22 cellular contexts compared by ENCODE assay signal in the genomic region with DNA sequence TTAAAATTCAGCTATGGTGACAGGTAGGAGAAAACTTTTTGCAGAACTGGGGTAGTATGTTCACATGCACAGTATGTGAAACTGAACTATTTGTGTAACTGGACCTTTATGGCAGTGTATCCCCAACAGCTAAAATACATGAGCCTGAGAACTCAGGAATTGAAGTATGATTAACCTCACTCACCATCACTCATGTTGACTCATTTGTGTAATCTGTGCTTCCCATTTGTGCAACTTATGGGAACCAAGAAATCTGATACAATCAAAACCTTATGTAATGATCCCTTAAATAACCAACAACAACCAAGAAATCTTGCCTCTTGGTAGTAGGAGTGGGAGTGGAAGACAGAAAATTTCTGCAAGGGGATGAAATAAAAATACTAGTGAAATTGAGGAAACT.
A peak's percentile ranks its signal among the peaks of the same experiment; 100 is the strongest.
DNase-seq lines count a peak whose midpoint lies in the region; ATAC-seq and TF ChIP-seq lines count a peak whose summit lies in the region.
"Had no signal": no experiment of that assay in that cellular context is flagged by ENCODE, and none has a peak within 500 bp of the region (broad histone marks: within the 10 kb centered on the region; RNA-seq: fewer than 3 reads in every experiment).

No MANE protein-coding gene starts in this region.

- H3K4me3 Mint-ChIP-seq in CD8-positive, alpha-beta T cell, result no peak overlapping the region
- H3K4me3 Mint-ChIP-seq: activated naive CD8-positive, alpha-beta T cell treated with anti-CD3 and anti-CD28 coated beads, Interleukin-2, amount 10 ng/mL, durations not matched to agents 7 days and 5 days; central memory CD8-positive, alpha-beta T cell; stimulated activated naive CD8-positive, alpha-beta T cell treated with anti-CD3 and anti-CD28 coated beads, Interleukin-15, Interleukin-2, amounts not matched to agents 100 ng/mL and 50 ng/mL, for 24 hours; type B pancreatic cell had no signal

- DNase-seq in AG09309 (ENCODE audit: low read depth) (peak; percentile 66), HT1080 (ENCODE audit: low read depth) (peak; percentile 60), choroid plexus epithelial cell (ENCODE audit: low read depth) (peak; percentile 70), kidney tubule cell (ENCODE audit: low spot score) (peak; percentile 29), NCI-H1092 treated with DMSO at 0.1 percent for 48 hours (lab: John Stamatoyannopoulos, UW) (no peak), NCI-H526 (lab: John Stamatoyannopoulos, UW) (no peak), NCI-H446 treated with DMSO at 0.1 percent for 48 hours (lab: John Stamatoyannopoulos, UW) (no peak)
- no peak for DNase-seq in CD8-positive, alpha-beta T cell
- DNase-seq: activated naive CD8-positive, alpha-beta T cell treated with anti-CD3 and anti-CD28 coated beads, Interleukin-2, amount 10 ng/mL, durations not matched to agents 7 days and 5 days; COR-L47; GDM1; KG1; left ventricle myocardium superior; nucleus accumbens; PC-9; right lobe of liver; T-helper 9 cell had no signal

- intact Hi-C loops in CD8-positive, alpha-beta T cell (cut with DNase I, micrococcal nuclease), result no loop called here

- no peak overlapping the region for H3K4me3 ChIP-seq in AG09309 (ENCODE audit: control insufficient read depth, low read depth, low read length)
- H3K4me3 ChIP-seq in choroid plexus epithelial cell (ENCODE audit: low read depth, low read length), result no peak overlapping the region
- H3K4me3 ChIP-seq in CD8-positive, alpha-beta T cell (ENCODE audit: low read depth, low read length), result no peak overlapping the region
- H3K4me3 ChIP-seq: PC-9, right lobe of liver, SK-N-MC had no signal

- peaks cover 4% of the 10 kb centered on the region for H3K9me3 Mint-ChIP-seq in CD8-positive, alpha-beta T cell

- no peak overlapping the region for H3K27ac Mint-ChIP-seq in CD8-positive, alpha-beta T cell
- H3K27ac Mint-ChIP-seq: activated naive CD8-positive, alpha-beta T cell treated with anti-CD3 and anti-CD28 coated beads, Interleukin-2, amount 10 ng/mL, durations not matched to agents 7 days and 5 days; stimulated activated naive CD8-positive, alpha-beta T cell treated with anti-CD3 and anti-CD28 coated beads, Interleukin-15, Interleukin-2, amounts not matched to agents 100 ng/mL and 50 ng/mL, for 24 hours; type B pancreatic cell had no signal

- no peaks in the 10 kb centered on the region for H3K36me3 ChIP-seq in CD8-positive, alpha-beta T cell (ENCODE audit: insufficient read depth, low read length)
- H3K36me3 ChIP-seq: right lobe of liver had no signal

- CTCF ChIA-PET in CD8-positive, alpha-beta T cell (lab: Charles Lee), result no interaction called here

- POLR2A ChIA-PET in CD8-positive, alpha-beta T cell (lab: Charles Lee), result no interaction called here

- no peaks in the 10 kb centered on the region for H3K27me3 ChIP-seq in CD8-positive, alpha-beta T cell (ENCODE audit: insufficient read depth, low read length)
- H3K27me3 ChIP-seq: right lobe of liver had no signal

- no peaks in the 10 kb centered on the region for H3K4me1 Mint-ChIP-seq in CD8-positive, alpha-beta T cell (ENCODE audit: low read depth)
- H3K4me1 Mint-ChIP-seq: activated naive CD8-positive, alpha-beta T cell treated with anti-CD3 and anti-CD28 coated beads, Interleukin-2, amount 10 ng/mL, durations not matched to agents 7 days and 5 days; central memory CD8-positive, alpha-beta T cell had no signal

- H3K9me3 ChIP-seq in CD8-positive, alpha-beta T cell (ENCODE audit: low read length), result no peaks in the 10 kb centered on the region
- H3K9me3 ChIP-seq: right lobe of liver had no signal

- H3K27me3 Mint-ChIP-seq in CD8-positive, alpha-beta T cell (ENCODE audit: low read depth), result no peaks in the 10 kb centered on the region
- H3K27me3 Mint-ChIP-seq: activated naive CD8-positive, alpha-beta T cell treated with anti-CD3 and anti-CD28 coated beads, Interleukin-2, amount 10 ng/mL, durations not matched to agents 7 days and 5 days; central memory CD8-positive, alpha-beta T cell; stimulated activated naive CD8-positive, alpha-beta T cell treated with anti-CD3 and anti-CD28 coated beads, Interleukin-15, Interleukin-2, amounts not matched to agents 100 ng/mL and 50 ng/mL, for 24 hours; type B pancreatic cell had no signal

- H3K4me1 ChIP-seq in CD8-positive, alpha-beta T cell (ENCODE audit: insufficient read depth, low read length), result no peaks in the 10 kb centered on the region
- H3K4me1 ChIP-seq: right lobe of liver had no signal

- H3K36me3 Mint-ChIP-seq in CD8-positive, alpha-beta T cell, result no peaks in the 10 kb centered on the region
- H3K36me3 Mint-ChIP-seq: activated naive CD8-positive, alpha-beta T cell treated with anti-CD3 and anti-CD28 coated beads, Interleukin-2, amount 10 ng/mL, durations not matched to agents 7 days and 5 days had no signal

- ATAC-seq in CD8-positive, alpha-beta T cell, result no peak
- ATAC-seq: activated CD4-positive, CD25-positive, alpha-beta regulatory T cell treated with anti-CD3 and anti-CD28 coated beads, Interleukin-2, amount 50 U/mL, for 24 hours; left ventricle myocardium superior; right lobe of liver had no signal

- no peak for TF ChIP-seq CTCF in AG09309 (IDR thresholded peaks at IDR 0.05; ENCODE audit: control insufficient read depth, insufficient read depth, low read depth, low read length, missing control alignments)
- TF ChIP-seq CTCF in choroid plexus epithelial cell (conservative IDR thresholded peaks at IDR 0.05; ENCODE audit: low read depth, low read length), result no peak
- no peak for TF ChIP-seq CTCF in CD8-positive, alpha-beta T cell (IDR thresholded peaks at IDR 0.05)

- no peak overlapping the region for H3K27ac ChIP-seq in CD8-positive, alpha-beta T cell (ENCODE audit: low read depth, low read length)
- H3K27ac ChIP-seq: PC-9, right lobe of liver, SK-N-MC had no signal

Comparison
In these comparisons a context has a peak if more than half of its experiments do, and no peak if none do; other contexts are left out.
1. DNase-seq: peak in AG09309 (single experiment), HT1080 (single experiment), choroid plexus epithelial cell (single experiment) and kidney tubule cell (single experiment); none in NCI-H1092 treated with DMSO at 0.1 percent for 48 hours (single experiment), NCI-H526 (0 of 2), NCI-H446 treated with DMSO at 0.1 percent for 48 hours (single experiment) and CD8-positive, alpha-beta T cell (0 of 7).